Comparison of ENCODE assay signal across 1 cellular context in the genomic region with DNA sequence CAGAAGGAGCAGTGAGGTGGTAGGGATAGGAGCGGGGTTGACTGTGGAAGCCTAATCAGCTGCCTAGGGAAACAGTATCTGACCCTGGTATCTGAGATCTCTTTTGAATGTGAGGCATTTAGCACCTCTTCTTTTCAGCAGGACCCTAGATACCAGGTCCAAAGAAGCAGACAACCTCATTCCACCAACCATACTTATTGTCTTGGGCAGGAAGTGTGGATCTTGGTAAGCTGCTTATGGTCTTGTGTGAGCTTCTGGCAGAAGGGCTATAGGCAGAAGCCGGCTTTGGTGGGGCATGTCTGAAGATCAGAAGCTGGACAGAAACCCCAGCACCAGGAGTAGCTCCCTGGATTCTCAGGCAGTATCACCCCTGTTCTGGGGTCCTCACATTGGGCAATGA.
TF ChIP-seq lines count a peak whose summit lies in the region.

No MANE protein-coding gene starts in this region.

TF ChIP-seq in IMR-90, 13 proteins besides CTCF, POLR2A, EP300 and RAD21:
- TF ChIP-seq BHLHE40 (IDR thresholded peaks at IDR 0.05; ENCODE audit: low read depth, low read length), result no peak
- TF ChIP-seq, protein P1, sequence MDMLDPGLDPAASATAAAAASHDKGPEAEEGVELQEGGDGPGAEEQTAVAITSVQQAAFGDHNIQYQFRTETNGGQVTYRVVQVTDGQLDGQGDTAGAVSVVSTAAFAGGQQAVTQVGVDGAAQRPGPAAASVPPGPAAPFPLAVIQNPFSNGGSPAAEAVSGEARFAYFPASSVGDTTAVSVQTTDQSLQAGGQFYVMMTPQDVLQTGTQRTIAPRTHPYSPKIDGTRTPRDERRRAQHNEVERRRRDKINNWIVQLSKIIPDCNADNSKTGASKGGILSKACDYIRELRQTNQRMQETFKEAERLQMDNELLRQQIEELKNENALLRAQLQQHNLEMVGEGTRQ (IDR thresholded peaks at IDR 0.05; ENCODE audit: low read depth, low read length), result no peak
- no peak for TF ChIP-seq RFX5 (IDR thresholded peaks at IDR 0.05; ENCODE audit: low read depth, low read length)
- no peak for TF ChIP-seq MXI1 (IDR thresholded peaks at IDR 0.05; ENCODE audit: borderline replicate concordance, low read depth, low read length)
- TF ChIP-seq SMC3 (IDR thresholded peaks at IDR 0.05; ENCODE audit: low read depth, low read length), result no peak
- TF ChIP-seq, protein P2, sequence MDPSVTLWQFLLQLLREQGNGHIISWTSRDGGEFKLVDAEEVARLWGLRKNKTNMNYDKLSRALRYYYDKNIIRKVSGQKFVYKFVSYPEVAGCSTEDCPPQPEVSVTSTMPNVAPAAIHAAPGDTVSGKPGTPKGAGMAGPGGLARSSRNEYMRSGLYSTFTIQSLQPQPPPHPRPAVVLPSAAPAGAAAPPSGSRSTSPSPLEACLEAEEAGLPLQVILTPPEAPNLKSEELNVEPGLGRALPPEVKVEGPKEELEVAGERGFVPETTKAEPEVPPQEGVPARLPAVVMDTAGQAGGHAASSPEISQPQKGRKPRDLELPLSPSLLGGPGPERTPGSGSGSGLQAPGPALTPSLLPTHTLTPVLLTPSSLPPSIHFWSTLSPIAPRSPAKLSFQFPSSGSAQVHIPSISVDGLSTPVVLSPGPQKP (IDR thresholded peaks at IDR 0.05; ENCODE audit: borderline replicate concordance, low read depth, low read length), result no peak
- TF ChIP-seq CEBPB (IDR thresholded peaks at IDR 0.05; ENCODE audit: low read depth, low read length), result no peak
- no peak for TF ChIP-seq MAZ (IDR thresholded peaks at IDR 0.05; ENCODE audit: borderline replicate concordance, low read depth, low read length)
- TF ChIP-seq FOS (IDR thresholded peaks at IDR 0.05; ENCODE audit: low read depth, low read length), result no peak
- no peak for TF ChIP-seq RCOR1 (IDR thresholded peaks at IDR 0.05; ENCODE audit: insufficient replicate concordance, low read length)
- TF ChIP-seq CHD1 (IDR thresholded peaks at IDR 0.05; ENCODE audit: low read depth, low read length), result no peak
- TF ChIP-seq MAFK (IDR thresholded peaks at IDR 0.05; ENCODE audit: low read depth, low read length), result no peak
- no peak for TF ChIP-seq NFE2L2 (IDR thresholded peaks at IDR 0.05; ENCODE audit: low read depth, low read length)
